In the genomic region with DNA sequence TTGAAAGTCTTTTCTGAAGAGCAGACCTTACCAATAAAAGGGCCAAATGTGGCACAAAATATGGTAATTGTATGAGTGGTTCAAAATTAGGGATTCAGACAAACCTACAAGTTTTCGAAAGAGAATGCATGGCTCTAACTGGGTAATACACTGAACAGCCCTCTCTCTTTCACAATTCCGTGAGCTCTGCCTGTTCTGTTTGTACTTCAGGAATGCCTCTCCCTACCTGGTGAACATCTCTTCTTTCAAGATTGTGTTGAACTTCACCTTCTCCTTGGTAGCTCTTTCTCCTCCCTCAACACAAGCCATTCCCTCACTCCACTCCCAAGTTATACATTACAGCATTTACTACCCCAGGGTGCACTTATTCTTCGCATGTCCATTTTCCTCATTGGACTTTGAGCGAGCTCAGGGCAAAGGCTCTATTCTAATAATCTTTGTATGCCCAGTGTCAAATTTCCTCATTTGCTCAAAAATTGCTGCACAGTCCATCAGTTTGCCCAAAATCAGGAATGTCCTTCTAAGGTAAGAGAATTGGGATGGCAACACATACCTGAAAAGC, we compare ENCODE assay signal across 27 cellular contexts. TPM values are rescaled to one million over a fixed set of nuclear protein-coding genes. Genes with fewer than 3 reads are reported as not detected.
DNase-seq lines count a peak whose midpoint lies in the region; ATAC-seq and TF ChIP-seq lines count a peak whose summit lies in the region.
"Had no signal": no experiment of that assay in that cellular context is flagged by ENCODE, and none has a peak within 500 bp of the region (broad histone marks: within the 10 kb centered on the region; RNA-seq: fewer than 3 reads in every experiment).

No MANE protein-coding gene starts in this region.

- H2AFZ ChIP-seq in hepatocyte: no peak overlapping the region
- no peak overlapping the region for H2AFZ ChIP-seq in SK-N-SH (ENCODE audit: low read depth)

- POLR2A ChIA-PET in SK-N-SH (lab: Yijun Ruan, JAX): interaction anchor here (1.0 kb wide), 1 partner anchor 149 kb away, joined by 3 read pairs; no protein-coding TSS in a partner anchor

- peak overlapping the region; percentile 22 for H3K4me2 ChIP-seq in hepatocyte
- H3K4me2 ChIP-seq in SK-N-SH: no peak overlapping the region
- H3K4me2 ChIP-seq: A549 had no signal

- TF ChIP-seq CTCF in Peyer's patch (IDR thresholded peaks at IDR 0.05) (no peak), hepatocyte (IDR thresholded peaks at IDR 0.05; ENCODE audit: poor library complexity) (no peak), SK-N-SH (IDR thresholded peaks at IDR 0.05) (no peak)

- CTCF ChIA-PET in SK-N-SH (lab: Yijun Ruan, JAX): interaction anchor here (0.6 to 4.1 kb wide), 6 partner anchors 10 to 461 kb away, joined by 3 to 50 read pairs (median 5); no protein-coding TSS in a partner anchor

- no peaks in the 10 kb centered on the region for H4K20me1 ChIP-seq in hepatocyte (ENCODE audit: insufficient read depth, poor library complexity, severe bottlenecking)
- 0 out of 2 replicates have a peak, but pooled peaks cover 3% of the 10 kb centered on the region for H4K20me1 ChIP-seq in SK-N-SH (ENCODE audit: insufficient read depth)

- H3K27ac ChIP-seq in Peyer's patch: peak overlapping the region in 2 of 4 donors; percentile 73 to 77
- H3K27ac ChIP-seq in hepatocyte: peak overlapping the region; percentile 52
- peak overlapping the region; percentile 44 to 49 for H3K27ac ChIP-seq in mucosa of rectum (ENCODE audit: low read depth in 2 of 2, low read length in 2 of 2)
- H3K27ac ChIP-seq in SK-N-SH (ENCODE audit: low read depth in 2 of 2, low read length in 1 of 2): no peak overlapping the region
- H3K27ac ChIP-seq: A549, skin epidermis had no signal

- no peak for TF ChIP-seq EP300 in SK-N-SH (IDR thresholded peaks at IDR 0.05; ENCODE audit: borderline replicate concordance in 1 of 2, low read depth in 1 of 2, low read length in 1 of 2)

- H3F3A ChIP-seq in SK-N-SH (replicated peaks; ENCODE audit: insufficient read depth): peaks cover 12% of the 10 kb centered on the region

- H3K9me2 ChIP-seq in hepatocyte (replicated peaks; ENCODE audit: insufficient read depth): no peaks in the 10 kb centered on the region
- H3K9me2 ChIP-seq in SK-N-SH: no peaks in the 10 kb centered on the region

- 80% methylated on average over 4 of the region's 4 CpGs for WGBS in hepatocyte (ENCODE audit: low lambda C conversion rate, missing lambda C conversion rate)
- 99% methylated on average over 4 of the region's 4 CpGs for WGBS in SK-N-SH (ENCODE audit: low lambda C conversion rate)

- H3K36me3 ChIP-seq in Peyer's patch (peaks cover 0 to 41% (median 0%) of the 10 kb centered on the region in 3 donors), hepatocyte (replicated peaks; ENCODE audit: insufficient read depth, low read depth) (no peaks in the 10 kb centered on the region), mucosa of rectum (ENCODE audit: control insufficient read depth in 2 of 2, insufficient read depth in 2 of 2, low read length in 2 of 2) (peaks cover 21 to 33% of the 10 kb centered on the region in 2 donors), SK-N-SH (replicated peaks in 1 of 2; ENCODE audit: control insufficient read depth in 1 of 2, insufficient read depth in 2 of 2, low read length in 1 of 2) (peaks cover 13 to 46% of the 10 kb centered on the region in 2 experiments)

- no peak overlapping the region for H3K4me3 ChIP-seq in Peyer's patch
- no peak overlapping the region for H3K4me3 ChIP-seq in hepatocyte
- H3K4me3 ChIP-seq in mucosa of rectum (ENCODE audit: low read length in 2 of 2): no peak overlapping the region
- no peak overlapping the region for H3K4me3 ChIP-seq in SK-N-SH (ENCODE audit: low read depth in 2 of 2, low read length in 1 of 2)
- H3K4me3 ChIP-seq: A549, skin epidermis, testis had no signal

- peaks cover 0 to 15% (median 3%) of the 10 kb centered on the region in 4 donors for H3K4me1 ChIP-seq in Peyer's patch
- peaks cover 30% of the 10 kb centered on the region for H3K4me1 ChIP-seq in hepatocyte (ENCODE audit: insufficient read depth)
- H3K4me1 ChIP-seq in mucosa of rectum (ENCODE audit: control insufficient read depth in 2 of 2, insufficient read depth in 2 of 2, low read length in 2 of 2): peaks cover 14 to 22% of the 10 kb centered on the region in 2 donors
- no peaks in the 10 kb centered on the region; a peak in 1 of 4 replicates for H3K4me1 ChIP-seq in SK-N-SH (ENCODE audit: control insufficient read depth in 1 of 2, insufficient read depth in 2 of 2, low read depth in 1 of 2, low read length in 1 of 2)
- H3K4me1 ChIP-seq: A549 had no signal

- ATAC-seq in HG03457 (IDR thresholded peaks at IDR 0.05; ENCODE audit: unreplicated experiment): no peak
- no peak for ATAC-seq in HG03095 (IDR thresholded peaks at IDR 0.05; ENCODE audit: unreplicated experiment)
- no peak for ATAC-seq in HG02840 (IDR thresholded peaks at IDR 0.05; ENCODE audit: low FRiP score, unreplicated experiment)
- ATAC-seq: A549; activated CD4-positive, alpha-beta T cell treated with anti-CD3 and anti-CD28 coated beads for 36 hours; activated CD8-positive, alpha-beta T cell treated with anti-CD3 and anti-CD28 coated beads for 36 hours; activated naive CD4-positive, alpha-beta T cell treated with anti-CD3 and anti-CD28 coated beads, Interleukin-2, amount 50 U/mL, for 72 hours; left ventricle myocardium superior; natural killer cell treated with Interleukin-12 subunit alpha and Interleukin-12 subunit beta and Interleukin-15 and Interleukin-18, amount 100 ng/mL, for 72 hours had no signal

- TF ChIP-seq POLR2A in Peyer's patch (IDR thresholded peaks at IDR 0.05): peak; percentile 23 to 75

- H3K9ac ChIP-seq in mucosa of rectum (ENCODE audit: low read depth in 1 of 2, low read length in 2 of 2): no peak overlapping the region
- H3K9ac ChIP-seq in SK-N-SH: no peak overlapping the region

- no peaks in the 10 kb centered on the region for H3K79me2 ChIP-seq in hepatocyte
- no peaks in the 10 kb centered on the region for H3K79me2 ChIP-seq in SK-N-SH (ENCODE audit: insufficient read depth)

- H3K27me3 ChIP-seq in Peyer's patch (no peaks in the 10 kb centered on the region), hepatocyte (no peaks in the 10 kb centered on the region), mucosa of rectum (ENCODE audit: control insufficient read depth in 2 of 2, insufficient read depth in 2 of 2, low read length in 2 of 2) (no peaks in the 10 kb centered on the region), SK-N-SH (ENCODE audit: insufficient read depth) (no peaks in the 10 kb centered on the region)
- H3K27me3 ChIP-seq: testis had no signal

- H3K9me3 ChIP-seq in Peyer's patch (no peaks in the 10 kb centered on the region), hepatocyte (ENCODE audit: low read depth) (no peaks in the 10 kb centered on the region), mucosa of rectum (ENCODE audit: control insufficient read depth in 2 of 2, low read length in 2 of 2) (no peaks in the 10 kb centered on the region), SK-N-SH (no peaks in the 10 kb centered on the region)
- H3K9me3 ChIP-seq: A549, testis had no signal

- DNase-seq in ELF-1 (ENCODE audit: low read depth, low spot score) (peak; percentile 2), Peyer's patch (peak in 1 of 3 donors; percentile 54), hepatocyte (ENCODE audit: low spot score) (peak; percentile 29), SK-N-SH (no peak)
- DNase-seq: activated CD4-positive, alpha-beta T cell treated with anti-CD3 and anti-CD28 coated beads for 36 hours; activated CD8-positive, alpha-beta memory T cell treated with anti-CD3 and anti-CD28 coated beads, Interleukin-2, amount 50 U/mL, for 48 hours; activated CD8-positive, alpha-beta T cell treated with anti-CD3 and anti-CD28 coated beads for 36 hours; amygdala; CD4-positive, alpha-beta T cell; effector memory CD4-positive, alpha-beta T cell; islet precursor cell; left ventricle myocardium superior; NCI-H1436; NCI-H2081; NCI-H345; NCI-H69; SIG-M5; stimulated activated naive CD4-positive, alpha-beta T cell; testis had no signal

- no peak for TF ChIP-seq RAD21 in SK-N-SH (IDR thresholded peaks at IDR 0.05; ENCODE audit: low read length)

TF ChIP-seq in SK-N-SH, 30 proteins besides CTCF, POLR2A, EP300 and RAD21 (continues in another document):
- TF ChIP-seq IRF3 (IDR thresholded peaks at IDR 0.05; ENCODE audit: low read depth, low read length) (no peak), RCOR1 (IDR thresholded peaks at IDR 0.05; ENCODE audit: low read length) (no peak), CHD2 (IDR thresholded peaks at IDR 0.05; ENCODE audit: low read length, partially characterized antibody) (no peak), GABPA (IDR thresholded peaks at IDR 0.05; ENCODE audit: low read depth) (no peak), YY1 (IDR thresholded peaks at IDR 0.05; ENCODE audit: low read depth) (no peak), USF2 (IDR thresholded peaks at IDR 0.05; ENCODE audit: borderline replicate concordance, low read depth, low read length) (no peak)

RNA-seq across cellular contexts. Expression of gene NRDE2, which starts 28.3 kb away (rescaled TPM):
- 10 to 100 TPM; 28.2 to 47.0 (median 41.5) TPM for total RNA-seq in Peyer's patch
- 11.4 and 20.0 TPM in 2 replicates for total RNA-seq in hepatocyte
- 21.9 and 27.9 TPM in 2 replicates for polyA plus RNA-seq in hepatocyte
- polyA plus RNA-seq in SK-N-SH (2012; rRNA removed): 10.3 and 11.3 TPM in 2 replicates
- polyA plus RNA-seq in SK-N-SH (2012; cell fraction: cytosol; rRNA removed): 6.1 and 7.6 TPM in 2 replicates
- polyA plus RNA-seq in SK-N-SH (2012; cell fraction: nucleus; rRNA removed): 30.6 and 31.1 TPM in 2 replicates

RNA-seq across cellular contexts. Expression of gene PSMC1, which starts 47.1 kb away (rescaled TPM):
- total RNA-seq in Peyer's patch (10 to 100 TPM; 24.4 to 51.9 (median 40.9) TPM), hepatocyte (148 and 171 TPM in 2 replicates)
- polyA plus RNA-seq in hepatocyte (144 and 163 TPM in 2 replicates), SK-N-SH (2012; rRNA removed) (102 and 129 TPM in 2 replicates)
- polyA plus RNA-seq in SK-N-SH (2012; cell fraction: cytosol; rRNA removed): 148 and 174 TPM in 2 replicates
- polyA plus RNA-seq in SK-N-SH (2012; cell fraction: nucleus; rRNA removed): 30.3 and 80.7 TPM in 2 replicates

Comparison
In these comparisons a context has a peak if more than half of its experiments do, and no peak if none do; other contexts are left out.
1. H3K27ac ChIP-seq: peak in hepatocyte (single experiment) and mucosa of rectum (2 of 2); none in SK-N-SH (0 of 2).